8 cellular contexts compared by ENCODE assay signal in the genomic region with DNA sequence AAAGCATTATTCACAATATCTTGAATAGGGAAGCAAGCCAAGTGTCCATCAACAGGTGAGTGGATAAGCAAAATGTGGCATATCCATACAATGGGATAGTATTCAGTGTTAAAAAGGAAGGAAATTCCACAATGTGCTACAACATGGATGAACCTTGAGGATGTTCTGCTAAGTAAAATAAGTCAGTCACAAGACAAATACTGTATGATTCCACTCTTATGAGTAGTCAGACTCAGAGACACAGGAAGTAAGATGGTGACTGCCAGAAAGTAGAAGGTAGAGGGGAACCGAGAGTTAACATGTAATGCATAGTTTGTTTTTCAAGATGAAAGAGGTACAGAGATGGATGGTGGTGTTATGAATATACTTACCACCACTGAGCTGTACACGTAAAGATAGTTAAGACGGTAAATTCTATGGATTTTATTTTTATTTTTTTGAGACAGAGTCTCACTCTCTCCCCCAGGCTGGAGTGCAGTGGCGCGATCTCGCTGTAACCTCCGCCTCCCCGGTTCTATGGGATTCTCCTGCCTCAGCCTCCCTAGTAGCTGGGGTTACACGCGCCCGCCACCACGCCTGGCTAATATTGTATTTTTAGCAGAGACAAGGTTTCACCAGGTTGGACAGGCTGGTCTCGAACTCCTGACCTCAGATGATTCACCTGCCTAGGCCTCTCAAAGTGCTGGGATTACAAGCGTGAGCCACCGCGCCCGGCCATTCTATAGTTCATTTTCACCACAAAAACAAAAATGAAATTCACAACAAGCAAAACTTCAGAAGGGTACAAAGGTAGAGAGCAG. TPM values are rescaled to one million over a fixed set of nuclear protein-coding genes. Genes with fewer than 3 reads are reported as not detected.
DNase-seq lines count a peak whose midpoint lies in the region; ATAC-seq and TF ChIP-seq lines count a peak whose summit lies in the region.

No MANE protein-coding gene starts in this region.

- H3K27ac Mint-ChIP-seq in CD14-positive monocyte (peak overlapping the region; percentile 83 to 96 (median 91)), GM23338 (peak overlapping the region; percentile 91; the same call in 1 of the 2 replicates), T-helper 17 cell (peak overlapping the region; percentile 94), endodermal cell (peak overlapping the region; percentile 90)

- H3K27me3 Mint-ChIP-seq in CD14-positive monocyte (ENCODE audit: low read depth in 3 of 3) (no peaks in the 10 kb centered on the region), GM23338 (ENCODE audit: insufficient read depth, low read depth, poor library complexity) (peaks cover 5% of the 10 kb centered on the region), T-helper 17 cell (no peaks in the 10 kb centered on the region), endodermal cell (ENCODE audit: insufficient read depth) (no peaks in the 10 kb centered on the region)

- no peak for DNase-seq in CD14-positive monocyte (ENCODE audit: low spot score)
- no peak for DNase-seq in GM23338 (ENCODE audit: low spot score)
- no peak for DNase-seq in T-helper 17 cell
- DNase-seq in endodermal cell = no peak
- peak in 3 of 5 donors; percentile 27 to 42 (median 36) for DNase-seq in ovary
- DNase-seq in effector CD4-positive, alpha-beta T cell = no peak

- H3K4me3 Mint-ChIP-seq in CD14-positive monocyte (peak overlapping the region; percentile 85 to 86), GM23338 (peak overlapping the region; percentile 88), T-helper 17 cell (peak overlapping the region; percentile 92), endodermal cell (peak overlapping the region; percentile 68)

- no peaks in the 10 kb centered on the region for H4K20me1 ChIP-seq in GM23338 (replicated peaks; ENCODE audit: insufficient read depth)

- WGBS in endodermal cell (ENCODE audit: insufficient coverage in 1 of 2, insufficient read length in 1 of 2), 2 experiments = 92 to 97% methylated on average over 14 to 17 of the region's 17 CpGs
- 73 to 80% (median 79%) methylated on average over 17 of the region's 17 CpGs for WGBS in ovary, 3 donors

- intact Hi-C loops in CD14-positive monocyte (cut with micrococcal nuclease) = no loop called here
- intact Hi-C loops in ovary (cut with DNase I) = no loop called here

- peak overlapping the region; percentile 92 for H3K4me2 ChIP-seq in GM23338

- no peaks in the 10 kb centered on the region for H3K9me3 ChIP-seq in T-helper 17 cell (ENCODE audit: control insufficient read depth, low read length, poor library complexity, severe bottlenecking)
- H3K9me3 ChIP-seq in endodermal cell (ENCODE audit: control insufficient read depth, low read length) = no peaks in the 10 kb centered on the region
- no peaks in the 10 kb centered on the region for H3K9me3 ChIP-seq in ovary

- H3K4me3 ChIP-seq in GM23338 (peak overlapping the region; percentile 71), endodermal cell (ENCODE audit: low read length) (peak overlapping the region; percentile 100), ovary (peak overlapping the region; percentile 91)

- no peaks in the 10 kb centered on the region for H3K36me3 ChIP-seq in GM23338 (ENCODE audit: insufficient read depth)
- H3K36me3 ChIP-seq in endodermal cell (ENCODE audit: control insufficient read depth, insufficient read depth, low read length) = no peaks in the 10 kb centered on the region
- no peaks in the 10 kb centered on the region for H3K36me3 ChIP-seq in ovary

- TF ChIP-seq CTCF in CD14-positive monocyte (IDR thresholded peaks at IDR 0.05) = no peak
- no peak for TF ChIP-seq CTCF in GM23338 (conservative IDR thresholded peaks at IDR 0.05; ENCODE audit: low read depth in 2 of 2)
- no peak for TF ChIP-seq CTCF in endodermal cell (conservative IDR thresholded peaks at IDR 0.05)
- TF ChIP-seq CTCF in ovary (IDR thresholded peaks at IDR 0.05) = no peak

- no peaks in the 10 kb centered on the region for H3K9me3 Mint-ChIP-seq in CD14-positive monocyte
- H3K9me3 Mint-ChIP-seq in GM23338 = no peaks in the 10 kb centered on the region
- H3K9me3 Mint-ChIP-seq in endodermal cell = no peaks in the 10 kb centered on the region

- H3K9ac ChIP-seq in endodermal cell (ENCODE audit: extremely low read depth, low read length, poor library complexity, severe bottlenecking) = peak overlapping the region; percentile 77

- H3K4me1 ChIP-seq in GM23338 (ENCODE audit: insufficient read depth) (peaks cover 9% of the 10 kb centered on the region; the same call in 1 of the 2 replicates), endodermal cell (ENCODE audit: control insufficient read depth, insufficient read depth, low read length) (no peaks in the 10 kb centered on the region), ovary (ENCODE audit: insufficient read depth) (peaks cover 10% of the 10 kb centered on the region)

- H3K27ac ChIP-seq in GM23338 (ENCODE audit: low read depth) = peak overlapping the region; percentile 78
- peak overlapping the region; percentile 89 for H3K27ac ChIP-seq in endodermal cell (ENCODE audit: low read depth, low read length)
- H3K27ac ChIP-seq in ovary = peak overlapping the region in 1 of 2 donors; percentile 89

- H3K79me2 ChIP-seq in GM23338 (replicated peaks; ENCODE audit: insufficient read depth) = peaks cover 35% of the 10 kb centered on the region

- H3K4me1 Mint-ChIP-seq in CD14-positive monocyte = peaks cover 30% of the 10 kb centered on the region
- H3K4me1 Mint-ChIP-seq in GM23338 = peaks cover 19% of the 10 kb centered on the region
- peaks cover 23% of the 10 kb centered on the region for H3K4me1 Mint-ChIP-seq in T-helper 17 cell
- peaks cover 9% of the 10 kb centered on the region for H3K4me1 Mint-ChIP-seq in endodermal cell

- H3F3A ChIP-seq in GM23338 (replicated peaks; ENCODE audit: low read depth) = no peaks in the 10 kb centered on the region; the same call in 1 of the 2 replicates

- ATAC-seq in GM23338 (no peak), T-helper 17 cell (no peak), HG03097 (IDR thresholded peaks at IDR 0.05; ENCODE audit: low FRiP score, unreplicated experiment) (no peak), HG03196 (IDR thresholded peaks at IDR 0.05; ENCODE audit: unreplicated experiment) (no peak)

- TF ChIP-seq POLR2A in ovary (IDR thresholded peaks at IDR 0.05) = no peak

- H3K36me3 Mint-ChIP-seq in CD14-positive monocyte (peaks cover 1 to 13% of the 10 kb centered on the region in 2 donors), GM23338 (ENCODE audit: low read depth) (peaks cover 7% of the 10 kb centered on the region; the same call in 2 of the 3 replicates), T-helper 17 cell (ENCODE audit: low read depth) (no peaks in the 10 kb centered on the region), endodermal cell (ENCODE audit: low read depth) (peaks cover 4% of the 10 kb centered on the region)

- H3K9me2 ChIP-seq in GM23338 (ENCODE audit: insufficient read depth) = no peaks in the 10 kb centered on the region

- H3K27me3 ChIP-seq in GM23338 (ENCODE audit: insufficient read depth) = no peaks in the 10 kb centered on the region
- H3K27me3 ChIP-seq in endodermal cell (ENCODE audit: control insufficient read depth, insufficient read depth, low read length, poor library complexity, severe bottlenecking) = no peaks in the 10 kb centered on the region
- no peaks in the 10 kb centered on the region for H3K27me3 ChIP-seq in ovary

- H2AFZ ChIP-seq in GM23338 = peak overlapping the region; percentile 15

- no peak for TF ChIP-seq EP300 in ovary (IDR thresholded peaks at IDR 0.05)

TF ChIP-seq in GM23338, 12 proteins besides CTCF, POLR2A, EP300 and RAD21 (continues in another document):
- TF ChIP-seq ZNF114 (CRISPR knock-in tag; IDR thresholded peaks at IDR 0.05) (no peak), CREB1 (CRISPR knock-in tag; IDR thresholded peaks at IDR 0.05; ENCODE audit: low read depth) (no peak)

RNA-seq across cellular contexts. Expression of gene CHAMP1, which starts 1.0 kb away (rescaled TPM):
- polyA plus RNA-seq in CD14-positive monocyte = 10 to 100 TPM in 1 of 2 donors, 1 to 10 TPM in 1; 8.9 to 12.9 TPM
- 39.1 and 54.8 TPM in 2 replicates for total RNA-seq in GM23338 (2014; rRNA removed; shearing (Covaris generic))
- 32.8 and 35.1 TPM in 2 replicates for polyA plus RNA-seq in GM23338 (2016; fragmentation: Nextera tagmentation; extraction: Ambion mirVana)
- total RNA-seq in T-helper 17 cell = 10 to 100 TPM; 10.2 to 12.1 TPM
- 10 to 100 TPM; 34.6 to 36.1 TPM for total RNA-seq in endodermal cell
- polyA plus RNA-seq in endodermal cell (2013, experiment 1 of 2) = 50.6 TPM
- polyA plus RNA-seq in endodermal cell (2013, experiment 2 of 2) = 47.8 TPM
- total RNA-seq in ovary = 10 to 100 TPM; 13.1 to 31.8 (median 17.9) TPM
- 10 to 100 TPM in 1 of 2 donors, 1 to 10 TPM in 1; 7.2 to 34.4 TPM for polyA plus RNA-seq in ovary

RNA-seq across cellular contexts. Expression of gene UPF3A, which starts 31.9 kb away (rescaled TPM):
- 1 to 10 TPM; 6.1 to 7.0 TPM for polyA plus RNA-seq in CD14-positive monocyte
- total RNA-seq in GM23338 (2014; rRNA removed; shearing (Covaris generic)) = 45.0 and 57.2 TPM in 2 replicates
- 174 and 177 TPM in 2 replicates for polyA plus RNA-seq in GM23338 (2016; fragmentation: Nextera tagmentation; extraction: Ambion mirVana)
- 10 to 100 TPM; 33.2 to 52.4 TPM for total RNA-seq in T-helper 17 cell
- 10 to 100 TPM; 56.5 to 81.2 TPM for total RNA-seq in endodermal cell
- 74.4 TPM for polyA plus RNA-seq in endodermal cell (2013, experiment 1 of 2)
- 78.5 TPM for polyA plus RNA-seq in endodermal cell (2013, experiment 2 of 2)
- total RNA-seq in ovary = 10 to 100 TPM; 29.2 to 45.0 (median 39.2) TPM
- polyA plus RNA-seq in ovary = 10 to 100 TPM; 48.9 to 54.8 TPM

Comparison
In these comparisons a context has a peak if more than half of its experiments do, and no peak if none do; other contexts are left out.
1. DNase-seq: peak in ovary (3 of 5); none in CD14-positive monocyte (single experiment), GM23338 (single experiment), T-helper 17 cell (0 of 3), endodermal cell (single experiment) and effector CD4-positive, alpha-beta T cell (single experiment).
2. Peak in every context shown above with its lines, with median percentiles within 50 percentile points of each other: H3K27ac Mint-ChIP-seq, H3K4me3 Mint-ChIP-seq and H3K4me3 ChIP-seq.